30 cellular contexts compared by ENCODE assay signal in genomic region chr3:182626484-182627467, GRCh38.
A peak's percentile ranks its signal among the peaks of the same experiment; 100 is the strongest.
DNase-seq lines count a peak whose midpoint lies in the region; ATAC-seq, FAIRE-seq and TF ChIP-seq lines count a peak whose summit lies in the region.
"Had no signal": no experiment of that assay in that cellular context is flagged by ENCODE, and none has a peak within 500 bp of the region (broad histone marks: within the 10 kb centered on the region; RNA-seq: fewer than 3 reads in every experiment).

No MANE protein-coding gene starts in this region.

- TF ChIP-seq POLR2A in HepG2 (IDR thresholded peaks at IDR 0.05; ENCODE audit: insufficient read depth in 1 of 2, low read depth in 2 of 2, low read length in 2 of 2), result no peak

- CTCF ChIA-PET in Calu3 (lab: Charles Lee) (interaction anchor here (0.6 to 1.6 kb wide), 9 partner anchors 10 to 925 kb away, joined by 3 to 9 read pairs (median 3); no protein-coding TSS in a partner anchor), HEK293T (lab: Yijun Ruan, JAX) (interaction anchor here (0.7 kb wide), 1 partner anchor 351 kb away, joined by 4 read pairs; no protein-coding TSS in a partner anchor), HepG2 (lab: Yijun Ruan, JAX; ENCODE audit: low intra/inter-chr PET ratio, low total read pairs) (no interaction called here)

- no peak overlapping the region for H3K27ac ChIP-seq in HepG2 (ENCODE audit: extremely low read length, insufficient read depth, low read length)
- no peak overlapping the region for H3K27ac ChIP-seq in endodermal cell (ENCODE audit: low read depth, low read length)
- H3K27ac ChIP-seq: left ventricle myocardium inferior, thyroid gland, vagina, WERI-Rb-1 had no signal

- H3K36me3 ChIP-seq in HepG2 (replicated peaks in 1 of 2; ENCODE audit: control insufficient read depth in 1 of 2, insufficient read depth in 2 of 2, low read length in 2 of 2) (no peaks in the 10 kb centered on the region), endodermal cell (ENCODE audit: control insufficient read depth, insufficient read depth, low read length) (no peaks in the 10 kb centered on the region)
- H3K36me3 ChIP-seq: left ventricle myocardium inferior, thyroid gland, vagina, WERI-Rb-1 had no signal

- TF ChIP-seq RAD21 in HepG2 (CRISPR knock-in tag; IDR thresholded peaks at IDR 0.05), result no peak

- H3K4me3 ChIP-seq in HepG2 (replicated peaks in 1 of 3; ENCODE audit: insufficient read depth in 1 of 3, low read depth in 2 of 3, low read length in 3 of 3) (no peak overlapping the region), endodermal cell (ENCODE audit: low read length) (no peak overlapping the region)
- H3K4me3 ChIP-seq: left ventricle myocardium inferior, thyroid gland, vagina had no signal

- H3K4me1 Mint-ChIP-seq in Calu3 (ENCODE audit: low read depth, unreplicated experiment), result peaks cover 28% of the 10 kb centered on the region
- peaks cover 5% of the 10 kb centered on the region for H3K4me1 Mint-ChIP-seq in endodermal cell
- H3K4me1 Mint-ChIP-seq: stimulated activated naive CD8-positive, alpha-beta T cell treated with anti-CD3 and anti-CD28 coated beads, Interleukin-15, amount 100 ng/mL, for 72 hours had no signal

- intact Hi-C loops in Calu3 (cut with micrococcal nuclease; ENCODE audit: unreplicated experiment) (loop anchor here (1.0 kb wide), 1 partner anchor 57 kb away; no protein-coding TSS in a partner anchor), HepG2 (cut with micrococcal nuclease; ENCODE audit: unreplicated experiment) (no loop called here)

- no peak overlapping the region for H2AFZ ChIP-seq in HepG2 (ENCODE audit: low read length)

- POLR2A ChIA-PET in HEK293T (lab: Yijun Ruan, JAX), result no interaction called here
- POLR2A ChIA-PET in HepG2 (lab: Yijun Ruan, JAX), result no interaction called here

- H3K4me1 ChIP-seq in HepG2 (ENCODE audit: insufficient read depth, low read length) (no peaks in the 10 kb centered on the region), endodermal cell (ENCODE audit: control insufficient read depth, insufficient read depth, low read length) (no peaks in the 10 kb centered on the region)
- H3K4me1 ChIP-seq: left ventricle myocardium inferior, thyroid gland, vagina had no signal

- H3K27me3 Mint-ChIP-seq in Calu3 (ENCODE audit: unreplicated experiment) (no peaks in the 10 kb centered on the region), endodermal cell (ENCODE audit: insufficient read depth) (no peaks in the 10 kb centered on the region)

- H3K27me3 ChIP-seq in HepG2 (ENCODE audit: control insufficient read depth in 1 of 2, insufficient read depth in 2 of 2, low read length in 2 of 2), result no peaks in the 10 kb centered on the region
- no peaks in the 10 kb centered on the region for H3K27me3 ChIP-seq in endodermal cell (ENCODE audit: control insufficient read depth, insufficient read depth, low read length, poor library complexity, severe bottlenecking)
- H3K27me3 ChIP-seq: thyroid gland, vagina had no signal

- WGBS in HepG2 (ENCODE audit: low lambda C conversion rate), result 2% methylated on average over 4 of the region's 4 CpGs
- WGBS in endodermal cell (ENCODE audit: insufficient coverage in 1 of 2, insufficient read length in 1 of 2), 2 experiments, result 83 to 93% methylated on average over 2 of the region's 4 CpGs

- BruUV-seq in Calu3 (replicated peaks; lab: Mats Ljungman, UMichigan) (no TSS peak), HepG2 (replicated peaks; lab: Mats Ljungman, UMichigan) (no TSS peak)

- H3K9ac ChIP-seq in HepG2 (ENCODE audit: insufficient read depth, low read depth, low read length) (no peak overlapping the region), endodermal cell (ENCODE audit: extremely low read depth, low read length, poor library complexity, severe bottlenecking) (no peak overlapping the region)

- H3K4me2 ChIP-seq in HepG2 (ENCODE audit: low read depth, low read length), result no peak overlapping the region

- ATAC-seq in HepG2 (no peak), esophagus mucosa (no peak)
- ATAC-seq: natural killer cell treated with Interleukin-12 subunit alpha and Interleukin-12 subunit beta and Interleukin-15 and Interleukin-18, amount 100 ng/mL, for 72 hours; stimulated activated naive CD8-positive, alpha-beta T cell treated with anti-CD3 and anti-CD28 coated beads, Interleukin-15, amount 100 ng/mL, for 72 hours had no signal

- no peak overlapping the region for H3K4me3 Mint-ChIP-seq in Calu3 (ENCODE audit: low read depth, unreplicated experiment)
- H3K4me3 Mint-ChIP-seq in endodermal cell, result no peak overlapping the region
- H3K4me3 Mint-ChIP-seq: natural killer cell treated with Interleukin-12 subunit alpha and Interleukin-12 subunit beta and Interleukin-15 and Interleukin-18, amount 100 ng/mL, for 72 hours; stimulated activated naive CD8-positive, alpha-beta T cell treated with anti-CD3 and anti-CD28 coated beads, Interleukin-15, amount 100 ng/mL, for 72 hours had no signal

- no peak for TF ChIP-seq EP300 in HepG2 (IDR thresholded peaks at IDR 0.05; ENCODE audit: low read depth in 2 of 2, low read length in 2 of 2)
- no peak for TF ChIP-seq EP300 in HepG2 (CRISPR knock-in tag; IDR thresholded peaks at IDR 0.05; ENCODE audit: borderline replicate concordance)

- TF ChIP-seq CTCF in Calu3 (IDR thresholded peaks at IDR 0.05; ENCODE audit: unreplicated experiment) (no peak), HepG2 (CRISPR knock-in tag; IDR thresholded peaks at IDR 0.05) (no peak), endodermal cell (conservative IDR thresholded peaks at IDR 0.05) (no peak)

- no peak for FAIRE-seq in HepG2 (lab: Jason Lieb, UNC)
- FAIRE-seq: endothelial cell of umbilical vein, HTR-8/SVneo, small intestine had no signal

- peaks cover 5% of the 10 kb centered on the region for H3K9me3 Mint-ChIP-seq in Calu3 (ENCODE audit: low read depth, unreplicated experiment)
- H3K9me3 Mint-ChIP-seq in endodermal cell, result no peaks in the 10 kb centered on the region
- H3K9me3 Mint-ChIP-seq: natural killer cell treated with Interleukin-12 subunit alpha and Interleukin-12 subunit beta and Interleukin-15 and Interleukin-18, amount 100 ng/mL, for 72 hours; stimulated activated naive CD8-positive, alpha-beta T cell treated with anti-CD3 and anti-CD28 coated beads, Interleukin-15, amount 100 ng/mL, for 72 hours had no signal

- H3K9me3 ChIP-seq in HepG2 (ENCODE audit: low read length) (no peaks in the 10 kb centered on the region), endodermal cell (ENCODE audit: control insufficient read depth, low read length) (no peaks in the 10 kb centered on the region)
- H3K9me3 ChIP-seq: thyroid gland, vagina had no signal

- H3K36me3 Mint-ChIP-seq in Calu3 (ENCODE audit: insufficient read depth, unreplicated experiment) (peaks cover 4% of the 10 kb centered on the region), endodermal cell (ENCODE audit: low read depth) (no peaks in the 10 kb centered on the region)
- H3K36me3 Mint-ChIP-seq: natural killer cell treated with Interleukin-12 subunit alpha and Interleukin-12 subunit beta and Interleukin-15 and Interleukin-18, amount 100 ng/mL, for 72 hours had no signal

- H3K79me2 ChIP-seq in HepG2 (ENCODE audit: insufficient read depth, low read length), result no peaks in the 10 kb centered on the region

- H4K20me1 ChIP-seq in HepG2 (ENCODE audit: insufficient read depth, low read length), result no peaks in the 10 kb centered on the region

- in situ Hi-C loops in HepG2 (cut with HindIII; ENCODE audit: extremely low pct_ligation_motif_present, low pct_unique_long_range_greater_than_20kb), result no loop called here

- H3K27ac Mint-ChIP-seq in Calu3 (ENCODE audit: unreplicated experiment) (peak overlapping the region; percentile 61), endodermal cell (no peak overlapping the region)
- H3K27ac Mint-ChIP-seq: natural killer cell treated with Interleukin-12 subunit alpha and Interleukin-12 subunit beta and Interleukin-15 and Interleukin-18, amount 100 ng/mL, for 72 hours; stimulated activated naive CD8-positive, alpha-beta T cell treated with anti-CD3 and anti-CD28 coated beads, Interleukin-15, amount 100 ng/mL, for 72 hours had no signal

- DNase-seq in Calu3 (peak; percentile 34), HEK293T (ENCODE audit: extremely low spot score) (no peak), NCI-H2029 treated with DMSO at 0.1 percent for 48 hours (lab: John Stamatoyannopoulos, UW) (peak; percentile 42), HepG2 (ENCODE audit: low spot score) (no peak), cerebellar cortex (ENCODE audit: low spot score) (no peak), endodermal cell (no peak), OCI-M2 (lab: John Stamatoyannopoulos, UW; ENCODE audit: unreplicated experiment) (no peak)
- DNase-seq: activated CD4-positive, alpha-beta T cell treated with anti-CD3 and anti-CD28 coated beads for 48 hours; activated CD8-positive, alpha-beta memory T cell treated with anti-CD3 and anti-CD28 coated beads for 24 hours; activated gamma-delta T cell; central memory CD4-positive, alpha-beta T cell; GOT3; KBM-7; left ventricle myocardium inferior; midbrain; NCI-H1694; NCI-H345; retina; SHP77 treated with DMSO at 0.1 percent for 48 hours; small intestine; stimulated activated CD8-positive, alpha-beta memory T cell treated with anti-CD3 and anti-CD28 coated beads, Interleukin-4, amount 100 ng/mL, for 48 hours; stimulated activated naive CD8-positive, alpha-beta T cell treated with anti-CD3 and anti-CD28 coated beads, Interleukin-15, amount 100 ng/mL, for 72 hours; T-helper 9 cell; thyroid gland; WERI-Rb-1 had no signal

TF ChIP-seq in HEK293T, 16 proteins besides CTCF, POLR2A, EP300 and RAD21:
- TF ChIP-seq PKNOX1 (IDR thresholded peaks at IDR 0.05) (0 out of 2 replicates have a peak, but pooled peaks have one; percentile 12), ARNT (IDR thresholded peaks at IDR 0.05) (no peak)

TF ChIP-seq in HepG2, 621 proteins besides CTCF, POLR2A, EP300 and RAD21:
- TF ChIP-seq TSC22D2 (CRISPR knock-in tag; IDR thresholded peaks at IDR 0.05; ENCODE audit: borderline replicate concordance) (no peak), HNRNPK (IDR thresholded peaks at IDR 0.05; ENCODE audit: low read depth, low read length, poor library complexity, severe bottlenecking) (peak; percentile 52)

Comparison
In these comparisons a context has a peak if more than half of its experiments do, and no peak if none do; other contexts are left out.
1. DNase-seq: peak in Calu3 (single experiment) and NCI-H2029 treated with DMSO at 0.1 percent for 48 hours (single experiment); none in HEK293T (single experiment), HepG2 (single experiment), cerebellar cortex (single experiment), endodermal cell (single experiment) and OCI-M2 (single experiment).